Comparison of ENCODE assay signal across 37 cellular contexts in genomic region chr20:23602699-23603098, GRCh38. TPM values are rescaled to one million over a fixed set of nuclear protein-coding genes. Genes with fewer than 3 reads are reported as not detected.
"Had no signal": no experiment of that assay in that cellular context is flagged by ENCODE, and none has a peak within 500 bp of the region (broad histone marks: within the 10 kb centered on the region; RNA-seq: fewer than 3 reads in every experiment).

No MANE protein-coding gene starts in this region.

- H3K27ac ChIP-seq: PC-9, RWPE1, VCaP had no signal

- H3K27me3 Mint-ChIP-seq: activated CD4-positive, alpha-beta memory T cell treated with anti-CD3 and anti-CD28 coated beads for 36 hours; activated naive CD8-positive, alpha-beta T cell; activated naive CD8-positive, alpha-beta T cell treated with anti-CD3 and anti-CD28 coated beads, Interleukin-2, amount 50 U/mL, for 24 hours had no signal

- H3K4me3 ChIP-seq: MG63, PC-9 had no signal

- H3K9me3 Mint-ChIP-seq: activated B cell treated with CpG ODN at 0.5 μM for 24 hours; activated CD4-positive, alpha-beta memory T cell treated with anti-CD3 and anti-CD28 coated beads for 36 hours; activated naive CD4-positive, alpha-beta T cell treated with anti-CD3 and anti-CD28 coated beads, Interleukin-2, amount 10 ng/mL, durations not matched to agents 7 days and 5 days; activated naive CD8-positive, alpha-beta T cell treated with anti-CD3 and anti-CD28 coated beads, Interleukin-2, amount 50 U/mL, for 24 hours; brain had no signal

- H3K9me3 ChIP-seq: MG63 had no signal

- H3K36me3 Mint-ChIP-seq: activated CD4-positive, alpha-beta memory T cell treated with anti-CD3 and anti-CD28 coated beads for 36 hours; activated CD8-positive, alpha-beta memory T cell treated with anti-CD3 and anti-CD28 coated beads, Interleukin-2, amount 10 ng/mL, durations not matched to agents 7 days and 5 days; activated naive CD4-positive, alpha-beta T cell treated with anti-CD3 and anti-CD28 coated beads, Interleukin-2, amount 10 ng/mL, durations not matched to agents 7 days and 5 days; activated naive CD8-positive, alpha-beta T cell; brain had no signal

- H3K36me3 ChIP-seq: MG63 had no signal

- H3K27me3 ChIP-seq: MG63 had no signal

- H3K4me1 Mint-ChIP-seq: activated B cell treated with CpG ODN at 0.5 μM for 24 hours; activated naive CD4-positive, alpha-beta T cell treated with anti-CD3 and anti-CD28 coated beads, Interleukin-2, amount 10 ng/mL, durations not matched to agents 7 days and 5 days; brain had no signal

- DNase-seq: activated B cell treated with CpG ODN at 0.5 μM for 24 hours; activated CD4-positive, alpha-beta memory T cell treated with anti-CD3 and anti-CD28 coated beads for 36 hours; activated CD4-positive, alpha-beta T cell treated with anti-CD3 and anti-CD28 coated beads for 4 hours; activated CD4-positive, alpha-beta T cell treated with anti-CD3 and anti-CD28 coated beads, Interleukin-2, amount 50 U/mL, for 1 hour; activated CD4-positive, CD25-positive, alpha-beta regulatory T cell treated with anti-CD3 and anti-CD28 coated beads, Interleukin-2, amount 50 U/mL, for 72 hours; activated CD8-positive, alpha-beta memory T cell treated with anti-CD3 and anti-CD28 coated beads for 24 hours; activated CD8-positive, alpha-beta memory T cell treated with anti-CD3 and anti-CD28 coated beads, Interleukin-2, amount 10 ng/mL, durations not matched to agents 7 days and 5 days; activated CD8-positive, alpha-beta memory T cell treated with anti-CD3 and anti-CD28 coated beads, Interleukin-2, amount 50 U/mL, for 48 hours; activated effector memory CD4-positive, alpha-beta T cell treated with Interleukin-2 at 50 U/mL for 16 hours; activated naive CD4-positive, alpha-beta T cell treated with anti-CD3 and anti-CD28 coated beads, Interleukin-2, amount 10 ng/mL, durations not matched to agents 7 days and 5 days; activated naive CD8-positive, alpha-beta T cell treated with anti-CD3 and anti-CD28 coated beads, Interleukin-2, amount 50 U/mL, for 24 hours; activated T-cell treated with anti-CD3 and anti-CD28 coated beads, Interleukin-2, amount 50 U/mL, for 48 hours; anterior cingulate cortex; caudate nucleus; Kasumi-1; KG1; MG63; NCI-H1092; NCI-H1436 treated with DMSO at 0.1 percent for 48 hours; NCI-H1694 treated with DMSO at 0.1 percent for 48 hours; NCI-H2029; NCI-H345; NCI-H524 treated with DMSO at 0.1 percent for 48 hours; NK-92 treated with Interleukin-12 subunit alpha and Interleukin-12 subunit beta, amount 100 ng/mL, for 24 hours; SIG-M5; T-helper 1 cell; T-helper 2 cell; T-helper 9 cell had no signal

- H3K4me2 ChIP-seq: PC-9 had no signal

- H3K27ac Mint-ChIP-seq: activated B cell treated with CpG ODN at 0.5 μM for 24 hours; activated CD4-positive, alpha-beta memory T cell treated with anti-CD3 and anti-CD28 coated beads for 36 hours; activated CD8-positive, alpha-beta memory T cell treated with anti-CD3 and anti-CD28 coated beads, Interleukin-2, amount 10 ng/mL, durations not matched to agents 7 days and 5 days; activated naive CD4-positive, alpha-beta T cell treated with anti-CD3 and anti-CD28 coated beads, Interleukin-2, amount 10 ng/mL, durations not matched to agents 7 days and 5 days; activated naive CD8-positive, alpha-beta T cell; activated naive CD8-positive, alpha-beta T cell treated with anti-CD3 and anti-CD28 coated beads, Interleukin-2, amount 50 U/mL, for 24 hours; brain had no signal

- H3K4me3 Mint-ChIP-seq: activated B cell treated with CpG ODN at 0.5 μM for 24 hours; activated CD4-positive, alpha-beta memory T cell treated with anti-CD3 and anti-CD28 coated beads for 36 hours; activated CD8-positive, alpha-beta memory T cell treated with anti-CD3 and anti-CD28 coated beads, Interleukin-2, amount 10 ng/mL, durations not matched to agents 7 days and 5 days; activated naive CD4-positive, alpha-beta T cell treated with anti-CD3 and anti-CD28 coated beads, Interleukin-2, amount 10 ng/mL, durations not matched to agents 7 days and 5 days; activated naive CD8-positive, alpha-beta T cell; activated naive CD8-positive, alpha-beta T cell treated with anti-CD3 and anti-CD28 coated beads, Interleukin-2, amount 50 U/mL, for 24 hours; brain had no signal

RNA-seq across cellular contexts. Expression of gene CST9, which starts 3.0 kb away (rescaled TPM):
- total RNA-seq: activated B cell treated with CpG ODN at 0.5 μM for 24 hours; activated CD4-positive, alpha-beta memory T cell treated with anti-CD3 and anti-CD28 coated beads for 36 hours; activated CD8-positive, alpha-beta memory T cell treated with anti-CD3 and anti-CD28 coated beads, Interleukin-2, amount 10 ng/mL, durations not matched to agents 7 days and 5 days; bronchial epithelial cell; NCI-H460; PC-9; Right ventricle myocardium inferior; SK-MEL-5 had no signal

RNA-seq across cellular contexts. Expression of gene CST9L, which starts 34.4 kb away (rescaled TPM):
- total RNA-seq: activated B cell treated with CpG ODN at 0.5 μM for 24 hours; activated CD4-positive, alpha-beta memory T cell treated with anti-CD3 and anti-CD28 coated beads for 36 hours; activated CD8-positive, alpha-beta memory T cell treated with anti-CD3 and anti-CD28 coated beads, Interleukin-2, amount 10 ng/mL, durations not matched to agents 7 days and 5 days; bronchial epithelial cell; NCI-H460; PC-9; Right ventricle myocardium inferior; SK-MEL-5 had no signal

RNA-seq across cellular contexts. Expression of gene CST3, which starts 35.1 kb away (rescaled TPM):
- total RNA-seq: activated B cell treated with CpG ODN at 0.5 μM for 24 hours had no signal
